In genomic region chr14:33229269-33229924, GRCh38 we compare ENCODE assay signal across 16 cellular contexts.
DNase-seq lines count a peak whose midpoint lies in the region; ATAC-seq and TF ChIP-seq lines count a peak whose summit lies in the region.
"Had no signal": no experiment of that assay in that cellular context is flagged by ENCODE, and none has a peak within 500 bp of the region (broad histone marks: within the 10 kb centered on the region; RNA-seq: fewer than 3 reads in every experiment).

No MANE protein-coding gene starts in this region.

- peaks cover 8% of the 10 kb centered on the region for H3K4me1 Mint-ChIP-seq in neural progenitor cell
- H3K4me1 Mint-ChIP-seq: CD4-positive, alpha-beta memory T cell had no signal

- no peaks in the 10 kb centered on the region for H3K9me3 ChIP-seq in HEK293 (ENCODE audit: control insufficient read depth, insufficient read depth, low read depth, low read length)
- H3K9me3 ChIP-seq in neural progenitor cell (ENCODE audit: low read depth), result no peaks in the 10 kb centered on the region
- H3K9me3 ChIP-seq in vagina, result no peaks in the 10 kb centered on the region
- no peaks in the 10 kb centered on the region for H3K9me3 ChIP-seq in heart left ventricle
- H3K9me3 ChIP-seq: pancreas, SJSA1 had no signal

- H3K27me3 ChIP-seq in neural progenitor cell (no peaks in the 10 kb centered on the region), H7 (ENCODE audit: control insufficient read depth, insufficient read depth, low read length) (no peaks in the 10 kb centered on the region), vagina (no peaks in the 10 kb centered on the region), heart left ventricle (peaks cover 0 to 4% (median 0%) of the 10 kb centered on the region in 9 donors)
- H3K27me3 ChIP-seq: pancreas, SJSA1 had no signal

- WGBS in heart left ventricle, 4 donors, result 60 to 64% (median 62%) methylated on average over 10 of the region's 10 CpGs

- no peaks in the 10 kb centered on the region for H3K36me3 ChIP-seq in HEK293 (ENCODE audit: control insufficient read depth in 2 of 2, insufficient read depth in 1 of 2, low read length in 2 of 2)
- H3K36me3 ChIP-seq in neural progenitor cell, result no peaks in the 10 kb centered on the region
- no peaks in the 10 kb centered on the region for H3K36me3 ChIP-seq in H7 (replicated peaks; ENCODE audit: control insufficient read depth, insufficient read depth, low read length)
- no peaks in the 10 kb centered on the region for H3K36me3 ChIP-seq in vagina
- no peaks in the 10 kb centered on the region for H3K36me3 ChIP-seq in heart left ventricle
- H3K36me3 ChIP-seq: pancreas, SJSA1 had no signal

- TF ChIP-seq CTCF in HEK293 (tag by site-specific recombination; IDR thresholded peaks at IDR 0.05) (no peak), neural progenitor cell (IDR thresholded peaks at IDR 0.05) (no peak), vagina (IDR thresholded peaks at IDR 0.05) (no peak), heart left ventricle (IDR thresholded peaks at IDR 0.05) (no peak)

- no peaks in the 10 kb centered on the region for H3K9me3 Mint-ChIP-seq in neural progenitor cell
- H3K9me3 Mint-ChIP-seq: stimulated activated naive CD8-positive, alpha-beta T cell treated with anti-CD3 and anti-CD28 coated beads, Interleukin-15, Interleukin-2, amounts not matched to agents 100 ng/mL and 50 ng/mL, for 24 hours had no signal

- no peaks in the 10 kb centered on the region for H3K79me2 ChIP-seq in neural progenitor cell (ENCODE audit: low read depth)

- no peaks in the 10 kb centered on the region for H3K27me3 Mint-ChIP-seq in neural progenitor cell (ENCODE audit: insufficient read depth, low read depth)
- H3K27me3 Mint-ChIP-seq: CD4-positive, alpha-beta memory T cell; stimulated activated naive CD8-positive, alpha-beta T cell treated with anti-CD3 and anti-CD28 coated beads, Interleukin-15, Interleukin-2, amounts not matched to agents 100 ng/mL and 50 ng/mL, for 24 hours had no signal

- H3K4me3 Mint-ChIP-seq in neural progenitor cell, result no peak overlapping the region
- H3K4me3 Mint-ChIP-seq: CD4-positive, alpha-beta memory T cell; stimulated activated naive CD8-positive, alpha-beta T cell treated with anti-CD3 and anti-CD28 coated beads, Interleukin-15, Interleukin-2, amounts not matched to agents 100 ng/mL and 50 ng/mL, for 24 hours had no signal

- H3K27ac ChIP-seq in HEK293 (ENCODE audit: extremely low read depth, low read depth, low read length) (no peak overlapping the region), cingulate gyrus (ENCODE audit: low read depth, low read length) (peak overlapping the region; percentile 35), neural progenitor cell (no peak overlapping the region), vagina (no peak overlapping the region), heart left ventricle (no peak overlapping the region)
- H3K27ac ChIP-seq: pancreas, SJSA1 had no signal

- ATAC-seq in heart left ventricle, result no peak
- ATAC-seq: left ventricle myocardium superior, pancreas had no signal

- H3K4me1 ChIP-seq in HEK293 (ENCODE audit: control insufficient read depth, insufficient read depth, low read length) (peaks cover 4% of the 10 kb centered on the region; the same call in 1 of the 2 replicates), neural progenitor cell (peaks cover 9% of the 10 kb centered on the region), vagina (no peaks in the 10 kb centered on the region), heart left ventricle (no peaks in the 10 kb centered on the region)
- H3K4me1 ChIP-seq: pancreas, SJSA1 had no signal

- TF ChIP-seq POLR2A in vagina (IDR thresholded peaks at IDR 0.05) (no peak), heart left ventricle (IDR thresholded peaks at IDR 0.05) (no peak)

- no peak overlapping the region for H3K4me3 ChIP-seq in HEK293 (ENCODE audit: low read depth, low read length)
- no peak overlapping the region for H3K4me3 ChIP-seq in neural progenitor cell
- no peak overlapping the region for H3K4me3 ChIP-seq in H7 (ENCODE audit: insufficient read depth, low read depth, low read length)
- H3K4me3 ChIP-seq in vagina, result no peak overlapping the region
- H3K4me3 ChIP-seq in heart left ventricle, result no peak overlapping the region
- H3K4me3 ChIP-seq: pancreas, SJSA1 had no signal

- no peak overlapping the region for H3K27ac Mint-ChIP-seq in neural progenitor cell
- H3K27ac Mint-ChIP-seq: CD4-positive, alpha-beta memory T cell; stimulated activated naive CD8-positive, alpha-beta T cell treated with anti-CD3 and anti-CD28 coated beads, Interleukin-15, Interleukin-2, amounts not matched to agents 100 ng/mL and 50 ng/mL, for 24 hours had no signal

- H3K9ac ChIP-seq in neural progenitor cell, result no peak overlapping the region

- CTCF ChIA-PET in HEK293 (lab: Yijun Ruan, JAX), result no interaction called here

- H3K4me2 ChIP-seq in neural progenitor cell, result peak overlapping the region; percentile 45

- no peaks in the 10 kb centered on the region for H3F3A ChIP-seq in neural progenitor cell (ENCODE audit: low read depth)

- H4K20me1 ChIP-seq in neural progenitor cell (ENCODE audit: low read depth), result no peaks in the 10 kb centered on the region

- DNase-seq in NCI-H2227 treated with DMSO at 0.1 percent for 48 hours (lab: John Stamatoyannopoulos, UW) (peak; percentile 87), neural progenitor cell (ENCODE audit: low spot score) (no peak), H7 (no peak), RKO (ENCODE audit: low spot score) (no peak), vagina (ENCODE audit: extremely low spot score in 2 of 2) (no peak), heart left ventricle (no peak)
- DNase-seq: activated CD4-positive, alpha-beta T cell treated with anti-CD3 and anti-CD28 coated beads for 4 hours; CD4-positive, alpha-beta memory T cell; central memory CD4-positive, alpha-beta T cell; GOT3; left ventricle myocardium superior; pancreas had no signal

- intact Hi-C loops in vagina (cut with DNase I), result no loop called here
- intact Hi-C loops in heart left ventricle (cut with DNase I), result loop anchor here in 1 of 10 donors (10.0 kb wide), 1 partner anchor 215 kb away; no protein-coding TSS in a partner anchor

- H3K36me3 Mint-ChIP-seq in neural progenitor cell, result no peaks in the 10 kb centered on the region
- H3K36me3 Mint-ChIP-seq: CD4-positive, alpha-beta memory T cell had no signal

- peak overlapping the region; percentile 71 for H2AFZ ChIP-seq in neural progenitor cell (replicated peaks)

- POLR2A ChIA-PET in HEK293 (lab: Yijun Ruan, JAX), result no interaction called here

TF ChIP-seq in HEK293, 187 proteins besides CTCF, POLR2A, EP300 and RAD21:
- TF ChIP-seq ZNF664 (tag by site-specific recombination; IDR thresholded peaks at IDR 0.05) (0 out of 2 replicates have a peak, but pooled peaks have one; percentile 25), ZIC2 (tag by site-specific recombination; IDR thresholded peaks at IDR 0.05) (no peak), PBX3 (CRISPR knock-in tag; IDR thresholded peaks at IDR 0.05) (no peak)
